Comparison of ENCODE assay signal across 8 cellular contexts in genomic region chr11:88414385-88414861, GRCh38.
DNase-seq lines count a peak whose midpoint lies in the region; ATAC-seq and TF ChIP-seq lines count a peak whose summit lies in the region.

No MANE protein-coding gene starts in this region.

- peak; percentile 69 for ATAC-seq in left lung
- ATAC-seq in HG03039 (IDR thresholded peaks at IDR 0.05; ENCODE audit: unreplicated experiment) = no peak

- no peaks in the 10 kb centered on the region for H3K9me3 ChIP-seq in left lung
- H3K9me3 ChIP-seq in vagina = no peaks in the 10 kb centered on the region

- no peaks in the 10 kb centered on the region for H3K27me3 Mint-ChIP-seq in activated naive CD8-positive, alpha-beta T cell treated with anti-CD3 and anti-CD28 coated beads for 36 hours
- no peaks in the 10 kb centered on the region for H3K27me3 Mint-ChIP-seq in glutamatergic neuron (ENCODE audit: unreplicated experiment)

- H3K27ac Mint-ChIP-seq in activated naive CD8-positive, alpha-beta T cell treated with anti-CD3 and anti-CD28 coated beads for 36 hours = peak overlapping the region; percentile 44
- no peak overlapping the region for H3K27ac Mint-ChIP-seq in glutamatergic neuron (ENCODE audit: unreplicated experiment)

- H3K4me3 Mint-ChIP-seq in activated naive CD8-positive, alpha-beta T cell treated with anti-CD3 and anti-CD28 coated beads for 36 hours = no peak overlapping the region
- H3K4me3 Mint-ChIP-seq in glutamatergic neuron (ENCODE audit: unreplicated experiment) = no peak overlapping the region

- no peaks in the 10 kb centered on the region for H3K36me3 ChIP-seq in left lung
- H3K36me3 ChIP-seq in vagina = no peaks in the 10 kb centered on the region

- TF ChIP-seq CTCF in left lung (IDR thresholded peaks at IDR 0.05) (no peak), vagina (IDR thresholded peaks at IDR 0.05) (no peak), glutamatergic neuron (IDR thresholded peaks at IDR 0.05; ENCODE audit: partially characterized antibody, unreplicated experiment) (no peak)

- H3K9me3 Mint-ChIP-seq in activated naive CD8-positive, alpha-beta T cell treated with anti-CD3 and anti-CD28 coated beads for 36 hours = no peaks in the 10 kb centered on the region
- H3K9me3 Mint-ChIP-seq in glutamatergic neuron (ENCODE audit: unreplicated experiment) = peaks cover 1% of the 10 kb centered on the region

- peaks cover 26% of the 10 kb centered on the region for H3K4me1 Mint-ChIP-seq in activated naive CD8-positive, alpha-beta T cell treated with anti-CD3 and anti-CD28 coated beads for 36 hours
- no peaks in the 10 kb centered on the region for H3K4me1 Mint-ChIP-seq in glutamatergic neuron (ENCODE audit: low read depth, unreplicated experiment)

- intact Hi-C loops in left lung (cut with DNase I) = no loop called here
- intact Hi-C loops in vagina (cut with DNase I) = no loop called here

- no peak overlapping the region for H3K4me3 ChIP-seq in left lung
- no peak overlapping the region for H3K4me3 ChIP-seq in vagina

- H3K36me3 Mint-ChIP-seq in activated naive CD8-positive, alpha-beta T cell treated with anti-CD3 and anti-CD28 coated beads for 36 hours = peaks cover 3% of the 10 kb centered on the region
- H3K36me3 Mint-ChIP-seq in glutamatergic neuron (ENCODE audit: unreplicated experiment) = no peaks in the 10 kb centered on the region

- TF ChIP-seq POLR2A in vagina (IDR thresholded peaks at IDR 0.05) = no peak

- peak; percentile 17 for DNase-seq in activated naive CD4-positive, alpha-beta T cell treated with Interleukin-2 at 50 U/mL for 16 hours
- no peak for DNase-seq in activated naive CD4-positive, alpha-beta T cell treated with anti-CD3 and anti-CD28 coated beads, Interleukin-2, amount 50 U/mL, for 16 hours
- DNase-seq in Kasumi-1 (lab: John Stamatoyannopoulos, UW) (peak; percentile 83 to 87), left lung (peak in 1 of 2 donors; percentile 63), vagina (ENCODE audit: extremely low spot score in 2 of 2) (no peak), glutamatergic neuron (no peak)
- DNase-seq in activated naive CD8-positive, alpha-beta T cell treated with anti-CD3 and anti-CD28 coated beads for 36 hours = peak; percentile 9

- no peaks in the 10 kb centered on the region for H3K27me3 ChIP-seq in left lung
- no peaks in the 10 kb centered on the region for H3K27me3 ChIP-seq in vagina

- H3K4me1 ChIP-seq in left lung (peaks cover 0 to 35% of the 10 kb centered on the region in 2 donors), vagina (peaks cover 11% of the 10 kb centered on the region)

- H3K27ac ChIP-seq in left lung = peak overlapping the region in 1 of 2 donors; percentile 68
- no peak overlapping the region for H3K27ac ChIP-seq in vagina

Comparison
In these comparisons a context has a peak if more than half of its experiments do, and no peak if none do; other contexts are left out.
1. DNase-seq: peak in activated naive CD4-positive, alpha-beta T cell treated with Interleukin-2 at 50 U/mL for 16 hours (single experiment), Kasumi-1 (2 of 2) and activated naive CD8-positive, alpha-beta T cell treated with anti-CD3 and anti-CD28 coated beads for 36 hours (single experiment); none in activated naive CD4-positive, alpha-beta T cell treated with anti-CD3 and anti-CD28 coated beads, Interleukin-2, amount 50 U/mL, for 16 hours (single experiment), vagina (0 of 2) and glutamatergic neuron (single experiment).